ENCODE assay signal across 8 cellular contexts in the genomic region with DNA sequence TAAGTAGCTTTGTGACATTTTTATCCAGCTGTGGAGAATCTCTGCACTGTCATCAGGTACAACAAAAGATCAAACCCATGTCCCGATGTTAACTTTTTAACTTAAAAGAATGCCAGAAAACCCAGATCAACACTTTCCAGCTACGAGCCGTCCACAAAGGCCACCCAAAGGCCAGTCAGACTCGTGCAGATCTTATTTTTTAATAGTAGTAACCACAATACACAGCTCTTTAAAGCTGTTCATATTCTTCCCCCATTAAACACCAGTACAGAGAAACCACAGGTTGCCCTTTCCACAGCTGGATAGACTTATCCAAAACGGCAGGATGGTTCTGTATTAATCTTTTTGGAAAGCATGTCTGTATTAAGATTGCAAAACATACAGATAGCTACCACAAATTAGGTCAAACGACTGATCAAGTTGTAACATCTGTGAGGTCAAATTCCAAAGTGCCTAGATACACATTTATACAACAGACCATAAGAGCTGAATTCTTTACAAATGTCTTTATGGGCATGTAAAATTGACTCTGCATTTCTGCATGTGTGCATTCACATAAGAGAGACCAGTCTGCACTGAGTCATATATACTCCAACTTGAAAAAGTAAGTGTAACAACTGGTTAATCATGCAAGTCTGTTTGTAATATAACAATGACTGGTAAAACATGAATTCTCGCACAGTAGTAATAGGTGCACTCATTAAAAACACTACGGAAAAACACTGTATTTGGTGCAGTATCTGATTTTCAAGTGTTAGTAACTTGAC. TPM values are rescaled to one million over a fixed set of nuclear protein-coding genes. Genes with fewer than 3 reads are reported as not detected.
DNase-seq lines count a peak whose midpoint lies in the region; ATAC-seq and TF ChIP-seq lines count a peak whose summit lies in the region.

No MANE protein-coding gene starts in this region.

- H3K27me3 ChIP-seq in HUES48 (ENCODE audit: control insufficient read depth, insufficient read depth, low read length), result no peaks in the 10 kb centered on the region

- peaks cover 73% of the 10 kb centered on the region for H3K4me1 ChIP-seq in HUES48 (ENCODE audit: control insufficient read depth, insufficient read depth, low read length)

- peak; percentile 5 to 10 for ATAC-seq in activated naive CD4-positive, alpha-beta T cell treated with anti-CD3 and anti-CD28 coated beads, Interleukin-2, amount 50 U/mL, for 72 hours
- ATAC-seq in GM19455 (IDR thresholded peaks at IDR 0.05; ENCODE audit: unreplicated experiment) (no peak), HG03108 (IDR thresholded peaks at IDR 0.05; ENCODE audit: unreplicated experiment) (no peak), HG03565 (IDR thresholded peaks at IDR 0.05; ENCODE audit: unreplicated experiment) (no peak)

- peak overlapping the region; percentile 99 to 100 for H3K4me3 Mint-ChIP-seq in CD14-positive monocyte

- no peaks in the 10 kb centered on the region for H3K9me3 ChIP-seq in HUES48 (ENCODE audit: control insufficient read depth, insufficient read depth, low read length)
- H3K9me3 ChIP-seq in iPS-18c (ENCODE audit: control insufficient read depth, insufficient read depth, low read length), result peaks cover 2% of the 10 kb centered on the region

- peak overlapping the region; percentile 70 for H3K27ac ChIP-seq in HUES48 (ENCODE audit: low read depth, low read length)
- peak overlapping the region in 19 of 21 experiments; percentile 13 to 100 (median 100) for H3K27ac ChIP-seq in skin epidermis

- intact Hi-C loops in CD14-positive monocyte (cut with micrococcal nuclease), result loop anchor here (5.0 to 10.0 kb wide), 4 partner anchors 280 to 477 kb away; no protein-coding TSS in a partner anchor

- DNase-seq in CD14-positive monocyte (ENCODE audit: low spot score), result no peak
- DNase-seq in activated naive CD4-positive, alpha-beta T cell treated with anti-CD3 and anti-CD28 coated beads, Interleukin-2, amount 50 U/mL, for 72 hours (ENCODE audit: low spot score in 2 of 2), result no peak

- H3K4me3 ChIP-seq in HUES48 (ENCODE audit: low read depth, low read length) (peak overlapping the region; percentile 65), iPS-18c (ENCODE audit: insufficient read depth, low read depth, low read length) (peak overlapping the region; percentile 20; the same call in 1 of the 2 replicates), skin epidermis (peak overlapping the region; percentile 73 to 90 (median 79))

- peak overlapping the region; percentile 66 to 100 (median 81) for H3K27ac Mint-ChIP-seq in CD14-positive monocyte
- peak overlapping the region; percentile 81 to 89 for H3K27ac Mint-ChIP-seq in activated naive CD4-positive, alpha-beta T cell treated with anti-CD3 and anti-CD28 coated beads, Interleukin-2, amount 50 U/mL, for 72 hours

- peaks cover 0 to 9% (median 0%) of the 10 kb centered on the region in 7 donors for H3K9me3 Mint-ChIP-seq in CD14-positive monocyte
- H3K9me3 Mint-ChIP-seq in activated naive CD4-positive, alpha-beta T cell treated with anti-CD3 and anti-CD28 coated beads, Interleukin-2, amount 50 U/mL, for 72 hours, result no peaks in the 10 kb centered on the region

- H3K36me3 ChIP-seq in HUES48 (ENCODE audit: control insufficient read depth, insufficient read depth, low read length), result peaks cover 41% of the 10 kb centered on the region

- TF ChIP-seq CTCF in CD14-positive monocyte (IDR thresholded peaks at IDR 0.05), result no peak

- peaks cover 60 to 62% of the 10 kb centered on the region in 2 donors for H3K36me3 Mint-ChIP-seq in CD14-positive monocyte
- peaks cover 48 to 56% of the 10 kb centered on the region in 2 donors for H3K36me3 Mint-ChIP-seq in activated naive CD4-positive, alpha-beta T cell treated with anti-CD3 and anti-CD28 coated beads, Interleukin-2, amount 50 U/mL, for 72 hours

- no peaks in the 10 kb centered on the region for H3K27me3 Mint-ChIP-seq in CD14-positive monocyte (ENCODE audit: low read depth in 3 of 3)

- H3K9ac ChIP-seq in HUES48 (ENCODE audit: low read depth, low read length), result no peak overlapping the region

- peaks cover 28% of the 10 kb centered on the region for H3K4me1 Mint-ChIP-seq in CD14-positive monocyte

RNA-seq across cellular contexts. Expression of gene IRF2BP2, which starts 5.1 kb away (rescaled TPM):
- 10 to 100 TPM; 22.4 to 22.6 TPM for polyA plus RNA-seq in CD14-positive monocyte
- total RNA-seq in activated naive CD4-positive, alpha-beta T cell treated with anti-CD3 and anti-CD28 coated beads, Interleukin-2, amount 50 U/mL, for 72 hours, result 100 to 1,000 TPM in 1 of 2 donors, 10 to 100 TPM in 1; 97.3 to 176 TPM

Comparison
In these comparisons a context has a peak if more than half of its experiments do, and no peak if none do; other contexts are left out.
1. H3K4me3 ChIP-seq: peak in every context shown above with its lines; median percentile 79 in skin epidermis; 65 in HUES48; 20 in iPS-18c.
2. ATAC-seq: peak in activated naive CD4-positive, alpha-beta T cell treated with anti-CD3 and anti-CD28 coated beads, Interleukin-2, amount 50 U/mL, for 72 hours (2 of 2); none in GM19455 (single experiment), HG03108 (single experiment) and HG03565 (single experiment).